3 cellular contexts compared by ENCODE assay signal in genomic region chr2:15061268-15061667, GRCh38.
"Had no signal": no experiment of that assay in that cellular context is flagged by ENCODE, and none has a peak within 500 bp of the region (broad histone marks: within the 10 kb centered on the region; RNA-seq: fewer than 3 reads in every experiment).

No MANE protein-coding gene starts in this region.

- DNase-seq: GDM1, GF-D8 had no signal

- ATAC-seq: GM12878 had no signal

- H3K4me3 ChIP-seq: GM12878 had no signal
